ENCODE assay signal across 8 cellular contexts in genomic region chr7:44885394-44886317, GRCh38. TPM values are rescaled to one million over a fixed set of nuclear protein-coding genes. Genes with fewer than 3 reads are reported as not detected.
DNase-seq lines count a peak whose midpoint lies in the region; ATAC-seq and TF ChIP-seq lines count a peak whose summit lies in the region.

Gene PURB (minus strand): TSS chr7:44885530. CDS start chr7:44885348, 182 bp downstream.

- TF ChIP-seq CTCF in AG04449 (IDR thresholded peaks at IDR 0.05; ENCODE audit: insufficient read depth, low read length, missing control alignments), result no peak
- TF ChIP-seq CTCF in VCaP (conservative IDR thresholded peaks at IDR 0.05), result no peak

- peak; percentile 79 for DNase-seq in AG04449 (ENCODE audit: low read depth, low spot score)
- DNase-seq in NCI-H2196 treated with DMSO at 0.1 percent for 48 hours (lab: John Stamatoyannopoulos, UW; ENCODE audit: unreplicated experiment), result peak; percentile 94
- peak; percentile 87 to 98 for DNase-seq in T47D (ENCODE audit: low read depth in 1 of 2, low spot score in 1 of 2)

- peak within 1 kb of the TSS; percentile 92 for H3K27ac ChIP-seq in VCaP
- H3K27ac ChIP-seq in skeletal muscle tissue (ENCODE audit: low read depth, low read length), result peak within 1 kb of the TSS; percentile 100

- H3K9me3 ChIP-seq in iPS-18c (ENCODE audit: control insufficient read depth, insufficient read depth, low read length) (no peaks in the 10 kb centered on the region), skeletal muscle tissue (ENCODE audit: control insufficient read depth in 3 of 3, low read length in 3 of 3) (no peaks in the 10 kb centered on the region)

- in situ Hi-C loops in T47D (cut with HindIII; ENCODE audit: low pct_unique_long_range_greater_than_20kb, low sequenced_read_pairs), result no loop called here

- H3K9ac ChIP-seq in skeletal muscle tissue (ENCODE audit: low read depth in 1 of 3, low read length in 3 of 3), result peak within 1 kb of the TSS; percentile 99 to 100 (median 100)

- peaks cover 23 to 41% (median 34%) of the 10 kb centered on the region in 3 donors for H3K4me1 ChIP-seq in skeletal muscle tissue (ENCODE audit: control insufficient read depth in 3 of 3, insufficient read depth in 3 of 3, low read length in 3 of 3)

- no peaks in the 10 kb centered on the region for H3K27me3 ChIP-seq in skeletal muscle tissue (ENCODE audit: control insufficient read depth in 3 of 3, insufficient read depth in 3 of 3, low read length in 3 of 3)

- H3K4me3 ChIP-seq in AG04449 (ENCODE audit: low read depth, low read length) (peak within 1 kb of the TSS; percentile 87), iPS-18c (ENCODE audit: insufficient read depth, low read depth, low read length) (peak within 1 kb of the TSS; percentile 90), skeletal muscle tissue (ENCODE audit: low read length in 3 of 3) (peak within 1 kb of the TSS; percentile 96 to 99 (median 97))

- CTCF ChIA-PET in AG04449 (lab: Yijun Ruan, JAX), result interaction anchor here (0.6 to 2.4 kb wide), 4 partner anchors 8 to 298 kb away, joined by 3 to 10 read pairs (median 4); no protein-coding TSS in a partner anchor

- POLR2A ChIA-PET in AG04449 (lab: Yijun Ruan, JAX), result interaction anchor here (0.7 to 1.9 kb wide), 9 partner anchors 9 to 280 kb away, joined by 3 to 7 read pairs (median 4); partner anchors contain the start of genes H2AZ2 and OGDH

- peak; percentile 88 for ATAC-seq in GM18907 (IDR thresholded peaks at IDR 0.05; ENCODE audit: unreplicated experiment)
- ATAC-seq in HG03139 (IDR thresholded peaks at IDR 0.05; ENCODE audit: unreplicated experiment), result peak; percentile 85

- peaks cover 0 to 3% (median 0%) of the 10 kb centered on the region in 3 donors for H3K36me3 ChIP-seq in skeletal muscle tissue (ENCODE audit: control insufficient read depth in 3 of 3, insufficient read depth in 3 of 3, low read length in 3 of 3)

RNA-seq across cellular contexts. Expression of gene PURB, which starts in this region (rescaled TPM):
- 32.9 TPM for total RNA-seq in skeletal muscle tissue

Comparison
In these comparisons a context has a peak if more than half of its experiments do, and no peak if none do; other contexts are left out.
1. Peak in every context shown above with its lines: DNase-seq, ATAC-seq, H3K4me3 ChIP-seq and H3K27ac ChIP-seq.